Comparison of ENCODE assay signal across 8 cellular contexts in genomic region chr1:18945401-18945849, GRCh38. TPM values are rescaled to one million over a fixed set of nuclear protein-coding genes. Genes with fewer than 3 reads are reported as not detected.
A peak's percentile ranks its signal among the peaks of the same experiment; 100 is the strongest.
DNase-seq lines count a peak whose midpoint lies in the region; ATAC-seq and TF ChIP-seq lines count a peak whose summit lies in the region.

No MANE protein-coding gene starts in this region.

- H3K9me3 ChIP-seq in adrenal gland (replicated peaks in 1 of 3) (no peaks in the 10 kb centered on the region), thyroid gland (no peaks in the 10 kb centered on the region)

- CTCF ChIA-PET in activated CD4-positive, alpha-beta T cell treated with anti-CD3 and anti-CD28 coated beads, Interleukin-2, amount 10 ng/mL, durations not matched to agents 7 days and 5 days (lab: Charles Lee), result interaction anchor here (1.2 to 2.0 kb wide), 3 partner anchors 9 to 18 kb away, joined by 3 to 10 read pairs (median 6); no protein-coding TSS in a partner anchor

- H3K27ac Mint-ChIP-seq in activated CD4-positive, alpha-beta T cell treated with anti-CD3 and anti-CD28 coated beads, Interleukin-2, amount 10 ng/mL, durations not matched to agents 7 days and 5 days, result peak overlapping the region; percentile 7
- peak overlapping the region; percentile 58 to 85 (median 72) for H3K27ac Mint-ChIP-seq in immature natural killer cell

- TF ChIP-seq CTCF in adrenal gland (IDR thresholded peaks at IDR 0.05), result no peak
- no peak for TF ChIP-seq CTCF in thyroid gland (IDR thresholded peaks at IDR 0.05)

- DNase-seq in activated CD4-positive, alpha-beta T cell treated with anti-CD3 and anti-CD28 coated beads, Interleukin-2, amount 10 ng/mL, durations not matched to agents 7 days and 5 days, result no peak
- no peak for DNase-seq in activated CD4-positive, alpha-beta T cell treated with anti-CD3 and anti-CD28 coated beads for 48 hours
- DNase-seq in adrenal gland, result peak in 6 of 7 donors; percentile 60 to 87 (median 73)
- no peak for DNase-seq in immature natural killer cell
- no peak for DNase-seq in thyroid gland
- no peak for DNase-seq in COLO829 (ENCODE audit: low spot score)
- DNase-seq in SW480 (ENCODE audit: low spot score), result no peak

- no peaks in the 10 kb centered on the region for H3K9me3 Mint-ChIP-seq in activated CD4-positive, alpha-beta T cell treated with anti-CD3 and anti-CD28 coated beads, Interleukin-2, amount 10 ng/mL, durations not matched to agents 7 days and 5 days
- no peaks in the 10 kb centered on the region for H3K9me3 Mint-ChIP-seq in immature natural killer cell

- peaks cover 62% of the 10 kb centered on the region for H3K4me1 Mint-ChIP-seq in activated CD4-positive, alpha-beta T cell treated with anti-CD3 and anti-CD28 coated beads, Interleukin-2, amount 10 ng/mL, durations not matched to agents 7 days and 5 days
- H3K4me1 Mint-ChIP-seq in immature natural killer cell, result peaks cover 88 to 94% of the 10 kb centered on the region in 2 donors

- ATAC-seq in HG02970 (IDR thresholded peaks at IDR 0.05; ENCODE audit: low FRiP score, unreplicated experiment), result no peak

- WGBS in adrenal gland, 4 donors, result 37 to 51% (median 46%) methylated on average over 12 to 14 of the region's 14 CpGs
- WGBS in thyroid gland, 2 donors, result 64 to 73% methylated on average over 14 of the region's 14 CpGs

- H3K27ac ChIP-seq in adrenal gland, result peak overlapping the region in 3 of 5 donors; percentile 14 to 56 (median 38)
- H3K27ac ChIP-seq in thyroid gland, result peak overlapping the region in 2 of 3 donors; percentile 67 to 81

- POLR2A ChIA-PET in activated CD4-positive, alpha-beta T cell treated with anti-CD3 and anti-CD28 coated beads, Interleukin-2, amount 10 ng/mL, durations not matched to agents 7 days and 5 days (lab: Charles Lee), result no interaction called here

- peaks cover 70 to 84% of the 10 kb centered on the region in 2 donors for H3K4me1 ChIP-seq in adrenal gland (replicated peaks in 1 of 2)
- peaks cover 71 to 83% of the 10 kb centered on the region in 2 donors for H3K4me1 ChIP-seq in thyroid gland

- no peaks in the 10 kb centered on the region for H3K36me3 ChIP-seq in adrenal gland (replicated peaks in 1 of 2)
- H3K36me3 ChIP-seq in thyroid gland, result no peaks in the 10 kb centered on the region

- no peaks in the 10 kb centered on the region for H3K27me3 ChIP-seq in adrenal gland
- H3K27me3 ChIP-seq in thyroid gland, result no peaks in the 10 kb centered on the region

- TF ChIP-seq POLR2A in adrenal gland (IDR thresholded peaks at IDR 0.05) (no peak), thyroid gland (IDR thresholded peaks at IDR 0.05) (no peak)

- intact Hi-C loops in adrenal gland (cut with DNase I), result no loop called here
- intact Hi-C loops in thyroid gland (cut with DNase I), result no loop called here

- H3K4me3 ChIP-seq in adrenal gland, result no peak overlapping the region
- H3K4me3 ChIP-seq in thyroid gland (replicated peaks in 1 of 3), result no peak overlapping the region

- no peaks in the 10 kb centered on the region for H3K27me3 Mint-ChIP-seq in activated CD4-positive, alpha-beta T cell treated with anti-CD3 and anti-CD28 coated beads, Interleukin-2, amount 10 ng/mL, durations not matched to agents 7 days and 5 days
- H3K27me3 Mint-ChIP-seq in immature natural killer cell (ENCODE audit: low read depth in 3 of 3), result peaks cover 13 to 18% (median 15%) of the 10 kb centered on the region in 3 donors

- no peak overlapping the region for H3K4me3 Mint-ChIP-seq in activated CD4-positive, alpha-beta T cell treated with anti-CD3 and anti-CD28 coated beads, Interleukin-2, amount 10 ng/mL, durations not matched to agents 7 days and 5 days
- H3K4me3 Mint-ChIP-seq in immature natural killer cell, result peak overlapping the region in 4 of 5 donors; percentile 36 to 74 (median 48)

- peaks cover 2% of the 10 kb centered on the region for H3K36me3 Mint-ChIP-seq in activated CD4-positive, alpha-beta T cell treated with anti-CD3 and anti-CD28 coated beads, Interleukin-2, amount 10 ng/mL, durations not matched to agents 7 days and 5 days (ENCODE audit: low read depth)
- no peaks in the 10 kb centered on the region for H3K36me3 Mint-ChIP-seq in immature natural killer cell

RNA-seq across cellular contexts. Expression of gene IFFO2, which starts 11.1 kb away (rescaled TPM):
- 10 to 100 TPM; 20.4 to 21.7 TPM for total RNA-seq in activated CD4-positive, alpha-beta T cell treated with anti-CD3 and anti-CD28 coated beads, Interleukin-2, amount 10 ng/mL, durations not matched to agents 7 days and 5 days
- total RNA-seq in adrenal gland (10 to 100 TPM; 13.5 to 23.4 (median 17.9) TPM), thyroid gland (10 to 100 TPM in 3 of 4 donors, 1 to 10 TPM in 1; 7.2 to 11.3 (median 10.1) TPM)
- polyA plus RNA-seq in adrenal gland (10 to 100 TPM in 1 of 3 donors, 1 to 10 TPM in 2; 5.9 to 10.8 (median 9.7) TPM), immature natural killer cell (1 to 10 TPM; 1.9 to 3.9 (median 3.2) TPM)

RNA-seq across cellular contexts. Expression of gene ALDH4A1, which starts 43.1 kb away (rescaled TPM):
- total RNA-seq in activated CD4-positive, alpha-beta T cell treated with anti-CD3 and anti-CD28 coated beads, Interleukin-2, amount 10 ng/mL, durations not matched to agents 7 days and 5 days, result 1 to 10 TPM; 4.3 to 5.9 TPM
- 10 to 100 TPM; 18.1 to 46.9 (median 26.5) TPM for total RNA-seq in adrenal gland
- polyA plus RNA-seq in adrenal gland, result 10 to 100 TPM; 11.3 to 15.1 (median 12.5) TPM
- 1 to 10 TPM; 1.7 to 6.7 (median 3.8) TPM for polyA plus RNA-seq in immature natural killer cell
- total RNA-seq in thyroid gland, result 10 to 100 TPM in 3 of 4 donors, 1 to 10 TPM in 1; 5.4 to 29.9 (median 18.6) TPM

Comparison
In these comparisons a context has a peak if more than half of its experiments do, and no peak if none do; other contexts are left out.
1. DNase-seq: peak in adrenal gland (6 of 7); none in activated CD4-positive, alpha-beta T cell treated with anti-CD3 and anti-CD28 coated beads, Interleukin-2, amount 10 ng/mL, durations not matched to agents 7 days and 5 days (single experiment), activated CD4-positive, alpha-beta T cell treated with anti-CD3 and anti-CD28 coated beads for 48 hours (single experiment), immature natural killer cell (0 of 3), thyroid gland (0 of 2), COLO829 (single experiment) and SW480 (single experiment).